ENCODE assay signal across 21 cellular contexts in the genomic region with DNA sequence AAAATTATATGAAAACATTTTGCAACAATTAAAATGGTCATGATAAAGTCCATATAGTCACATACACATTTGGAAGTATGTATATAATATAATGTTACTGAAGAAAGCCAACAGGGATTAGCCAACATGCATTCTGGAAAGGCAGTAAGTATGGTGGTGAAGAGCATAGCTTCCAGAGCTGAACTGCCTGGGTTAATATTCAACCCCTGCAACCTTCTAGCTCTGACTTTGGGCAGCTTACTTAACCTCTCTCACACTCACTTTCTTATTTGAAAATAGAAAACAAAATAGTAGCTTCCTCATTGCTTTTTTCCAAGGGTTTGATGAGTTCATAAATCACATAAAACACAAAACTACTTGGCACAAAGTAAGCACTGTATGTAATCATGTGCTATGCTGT.
A peak's percentile ranks its signal among the peaks of the same experiment; 100 is the strongest.
DNase-seq lines count a peak whose midpoint lies in the region; ATAC-seq and TF ChIP-seq lines count a peak whose summit lies in the region.
"Had no signal": no experiment of that assay in that cellular context is flagged by ENCODE, and none has a peak within 500 bp of the region (broad histone marks: within the 10 kb centered on the region; RNA-seq: fewer than 3 reads in every experiment).

No MANE protein-coding gene starts in this region.

- peak; percentile 99 for ATAC-seq in left colon
- no peak for ATAC-seq in HG03457 (IDR thresholded peaks at IDR 0.05; ENCODE audit: unreplicated experiment)
- ATAC-seq in activated CD4-positive, CD25-positive, alpha-beta regulatory T cell treated with anti-CD3 and anti-CD28 coated beads, Interleukin-2, amount 50 U/mL, for 24 hours, result no peak
- no peak for ATAC-seq in HG03097 (IDR thresholded peaks at IDR 0.05; ENCODE audit: low FRiP score, unreplicated experiment)
- ATAC-seq: PC-3 had no signal

- H3K4me1 ChIP-seq in spleen, result no peaks in the 10 kb centered on the region

- no peak for TF ChIP-seq POLR2A in spleen (IDR thresholded peaks at IDR 0.05)

- TF ChIP-seq CTCF in nephron (IDR thresholded peaks at IDR 0.05; ENCODE audit: unreplicated experiment in 3 of 3) (no peak), spleen (IDR thresholded peaks at IDR 0.05 in 8 of 11, conservative IDR thresholded peaks at IDR 0.05 in 3 of 11) (no peak)

- in situ Hi-C loops in Caki2 (cut with HindIII; ENCODE audit: low pct_unique_long_range_greater_than_20kb, low sequenced_read_pairs), result no loop called here

- peak; percentile 46 for DNase-seq in Caki2 (ENCODE audit: low read depth)
- DNase-seq in amniotic epithelial cell (ENCODE audit: low read depth), result peak; percentile 26
- DNase-seq in left colon, result no peak
- no peak for DNase-seq in spleen
- DNase-seq: CD8-positive, alpha-beta memory T cell; DND-41; H9; KBM-7; NCI-H1417; NCI-H187 treated with DMSO at 0.1 percent for 48 hours; NCI-H226; NCI-H524 treated with DMSO at 0.1 percent for 48 hours; PC-3; RPMI8226; SHP77 treated with DMSO at 0.1 percent for 48 hours; SK-N-SH had no signal

- H3K9me3 Mint-ChIP-seq in nephron, result no peaks in the 10 kb centered on the region
- H3K9me3 Mint-ChIP-seq: CD8-positive, alpha-beta memory T cell; H9 had no signal

- H3K4me3 ChIP-seq in spleen, result no peak overlapping the region
- H3K4me3 ChIP-seq: BLaER1 treated with 17β-estradiol and CSF1 and Interleukin-3, amounts not matched to agents 10 nM and 100 nM had no signal

- intact Hi-C loops in left colon (cut with DNase I, micrococcal nuclease) (no loop called here), spleen (cut with DNase I; ENCODE audit: low total_unique reads) (no loop called here)

- H3K9me3 ChIP-seq in spleen, result no peaks in the 10 kb centered on the region
- H3K9me3 ChIP-seq: BLaER1 treated with 17β-estradiol and CSF1 and Interleukin-3, amounts not matched to agents 10 nM and 100 nM; SK-N-SH had no signal

- no peak overlapping the region for H3K4me3 Mint-ChIP-seq in nephron
- H3K4me3 Mint-ChIP-seq: CD8-positive, alpha-beta memory T cell; H9 had no signal

- H3K36me3 Mint-ChIP-seq in nephron (ENCODE audit: low read depth), result no peaks in the 10 kb centered on the region
- H3K36me3 Mint-ChIP-seq: CD8-positive, alpha-beta memory T cell had no signal

- H3K27me3 ChIP-seq in spleen (replicated peaks in 1 of 7), result no peaks in the 10 kb centered on the region
- H3K27me3 ChIP-seq: BLaER1 treated with 17β-estradiol and CSF1 and Interleukin-3, amounts not matched to agents 10 nM and 100 nM had no signal

- H3K4me1 Mint-ChIP-seq in nephron, result peaks cover 44% of the 10 kb centered on the region
- H3K4me1 Mint-ChIP-seq: CD8-positive, alpha-beta memory T cell had no signal

- H3K27ac Mint-ChIP-seq in nephron, result peak overlapping the region; percentile 49 to 83 (median 54)
- H3K27ac Mint-ChIP-seq: CD8-positive, alpha-beta memory T cell; H9 had no signal

- H3K36me3 ChIP-seq in spleen, result no peaks in the 10 kb centered on the region
- H3K36me3 ChIP-seq: BLaER1 treated with 17β-estradiol and CSF1 and Interleukin-3, amounts not matched to agents 10 nM and 100 nM had no signal

- H3K27me3 Mint-ChIP-seq in nephron (ENCODE audit: low read depth), result no peaks in the 10 kb centered on the region

- H3K27ac ChIP-seq in spleen, result no peak overlapping the region
- H3K27ac ChIP-seq: BLaER1 treated with 17β-estradiol and CSF1 and Interleukin-3, amounts not matched to agents 10 nM and 100 nM had no signal

Comparison
In these comparisons a context has a peak if more than half of its experiments do, and no peak if none do; other contexts are left out.
1. DNase-seq: peak in Caki2 (single experiment) and amniotic epithelial cell (single experiment); none in left colon (0 of 2) and spleen (single experiment).